In genomic region chr19:35144259-35144599, GRCh38 we compare ENCODE assay signal across 1 cellular context.
TF ChIP-seq lines count a peak whose summit lies in the region.

No MANE protein-coding gene starts in this region.

TF ChIP-seq in GM23338, 12 proteins besides CTCF, POLR2A, EP300 and RAD21 (continued from another document):
- TF ChIP-seq ZNF462 (CRISPR knock-in tag; IDR thresholded peaks at IDR 0.05) (no peak), ZNF331 (CRISPR knock-in tag; IDR thresholded peaks at IDR 0.05; ENCODE audit: low read depth) (no peak), EZH2 (IDR thresholded peaks at IDR 0.05; ENCODE audit: low read depth, unreplicated experiment) (no peak), STAT1 (IDR thresholded peaks at IDR 0.05; ENCODE audit: unreplicated experiment) (no peak)
